In the genomic region with DNA sequence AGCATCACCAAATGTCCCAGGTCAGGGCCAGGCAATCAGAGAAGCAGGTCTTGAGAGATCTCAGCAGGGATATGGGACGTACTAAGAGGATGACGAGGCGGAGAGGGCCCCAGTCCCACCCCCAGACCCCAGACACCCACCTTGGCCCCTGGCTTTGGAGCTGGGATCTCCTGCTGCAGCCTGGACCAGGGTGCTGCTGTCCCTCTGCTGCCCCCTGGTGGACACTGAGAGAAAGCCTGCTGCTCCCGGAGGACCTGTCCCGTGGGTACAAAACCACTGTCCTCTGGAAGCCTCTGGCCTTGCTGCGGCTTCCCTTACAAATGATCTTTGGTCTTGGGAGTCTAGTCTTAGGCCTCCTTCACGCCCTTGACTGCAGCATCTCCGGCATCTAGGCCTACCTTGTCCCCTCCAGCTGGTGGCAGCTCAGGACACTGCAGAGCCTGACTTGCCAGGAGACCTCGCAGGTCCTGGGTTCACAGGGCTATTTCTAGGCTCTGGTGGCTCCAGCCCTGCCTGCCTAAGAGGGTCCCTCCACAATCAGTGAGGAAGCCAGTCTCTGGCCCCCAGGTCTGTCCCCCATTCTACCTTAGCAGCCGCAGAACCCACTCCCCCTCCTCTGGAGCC, we compare ENCODE assay signal across 8 cellular contexts.
DNase-seq lines count a peak whose midpoint lies in the region; ATAC-seq, FAIRE-seq and TF ChIP-seq lines count a peak whose summit lies in the region.

No MANE protein-coding gene starts in this region.

- ATAC-seq in GM18909 (IDR thresholded peaks at IDR 0.05; ENCODE audit: poor library complexity, unreplicated experiment), result no peak

- no peaks in the 10 kb centered on the region for H3K36me3 ChIP-seq in bronchial epithelial cell (ENCODE audit: control insufficient read depth, insufficient read depth, low read length)

- peak; percentile 84 for TF ChIP-seq CTCF in D721Med (IDR thresholded peaks at IDR 0.05; ENCODE audit: insufficient read depth, missing control alignments)
- TF ChIP-seq CTCF in WI38 (IDR thresholded peaks at IDR 0.05; ENCODE audit: low read depth, low read length), result peak; percentile 87
- TF ChIP-seq CTCF in bronchial epithelial cell (IDR thresholded peaks at IDR 0.05; ENCODE audit: insufficient read depth, low read length, severe bottlenecking), result peak; percentile 97

- H3K4me3 ChIP-seq in WI38 (ENCODE audit: low read depth, low read length) (no peak overlapping the region), bronchial epithelial cell (ENCODE audit: low read depth, low read length) (no peak overlapping the region)

- peak; percentile 43 for DNase-seq in D721Med (ENCODE audit: insufficient read length, low spot score)
- peak; percentile 38 for DNase-seq in GOT3 (lab: John Stamatoyannopoulos, UW)
- peak; percentile 34 for DNase-seq in NCI-H2107 (lab: John Stamatoyannopoulos, UW)
- DNase-seq in bronchial epithelial cell (ENCODE audit: low read depth), result peak; percentile 52
- DNase-seq in islet precursor cell, result peak; percentile 90
- DNase-seq in stimulated activated CD4-positive, alpha-beta T cell treated with anti-CD3 and anti-CD28 coated beads, Interleukin-1b, Interleukin-23, amount 100 ng/mL, for 1 hour (ENCODE audit: low read depth in 2 of 2), result peak; percentile 69 to 75

- H3K27me3 ChIP-seq in bronchial epithelial cell (ENCODE audit: control insufficient read depth, insufficient read depth, low read length), result no peaks in the 10 kb centered on the region

- FAIRE-seq in D721Med (lab: Jason Lieb, UNC) (no peak), bronchial epithelial cell (lab: Jason Lieb, UNC) (no peak)

Comparison
In these comparisons a context has a peak if more than half of its experiments do, and no peak if none do; other contexts are left out.
1. DNase-seq: peak in every context shown above with its lines; median percentile 90 in islet precursor cell; 72 in stimulated activated CD4-positive, alpha-beta T cell treated with anti-CD3 and anti-CD28 coated beads, Interleukin-1b, Interleukin-23, amount 100 ng/mL, for 1 hour; 52 in bronchial epithelial cell; 43 in D721Med; 38 in GOT3; 34 in NCI-H2107.